In the genomic region with DNA sequence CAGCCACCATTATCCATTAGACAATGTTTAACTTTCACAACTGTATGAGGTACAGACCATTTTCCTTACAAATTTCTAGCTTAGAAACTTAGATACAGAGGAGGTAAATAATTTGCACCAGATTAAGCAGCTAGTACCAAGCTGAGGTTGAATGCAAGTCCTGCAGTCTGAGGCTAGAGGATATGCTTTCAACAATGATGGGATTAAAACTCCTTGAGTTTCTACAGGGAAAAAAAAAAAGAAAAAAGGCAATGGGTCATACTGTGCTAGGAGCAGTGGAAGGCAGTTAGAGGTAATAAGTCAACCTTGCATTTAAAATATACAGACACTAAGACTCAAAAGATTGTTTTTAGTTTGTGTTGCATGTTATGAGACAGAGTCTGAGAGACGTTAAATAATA, we compare ENCODE assay signal across 1 cellular context.
TF ChIP-seq lines count a peak whose summit lies in the region.

No MANE protein-coding gene starts in this region.

TF ChIP-seq in WTC11, 78 proteins besides CTCF, POLR2A, EP300 and RAD21 (continued from another document):
- TF ChIP-seq AFF4 (CRISPR knock-in tag; IDR thresholded peaks at IDR 0.05; ENCODE audit: borderline replicate concordance) = no peak
- no peak for TF ChIP-seq ZNF671 (CRISPR knock-in tag; IDR thresholded peaks at IDR 0.05)
- TF ChIP-seq ZNF416 (CRISPR knock-in tag; IDR thresholded peaks at IDR 0.05) = no peak
- TF ChIP-seq, protein P1, sequence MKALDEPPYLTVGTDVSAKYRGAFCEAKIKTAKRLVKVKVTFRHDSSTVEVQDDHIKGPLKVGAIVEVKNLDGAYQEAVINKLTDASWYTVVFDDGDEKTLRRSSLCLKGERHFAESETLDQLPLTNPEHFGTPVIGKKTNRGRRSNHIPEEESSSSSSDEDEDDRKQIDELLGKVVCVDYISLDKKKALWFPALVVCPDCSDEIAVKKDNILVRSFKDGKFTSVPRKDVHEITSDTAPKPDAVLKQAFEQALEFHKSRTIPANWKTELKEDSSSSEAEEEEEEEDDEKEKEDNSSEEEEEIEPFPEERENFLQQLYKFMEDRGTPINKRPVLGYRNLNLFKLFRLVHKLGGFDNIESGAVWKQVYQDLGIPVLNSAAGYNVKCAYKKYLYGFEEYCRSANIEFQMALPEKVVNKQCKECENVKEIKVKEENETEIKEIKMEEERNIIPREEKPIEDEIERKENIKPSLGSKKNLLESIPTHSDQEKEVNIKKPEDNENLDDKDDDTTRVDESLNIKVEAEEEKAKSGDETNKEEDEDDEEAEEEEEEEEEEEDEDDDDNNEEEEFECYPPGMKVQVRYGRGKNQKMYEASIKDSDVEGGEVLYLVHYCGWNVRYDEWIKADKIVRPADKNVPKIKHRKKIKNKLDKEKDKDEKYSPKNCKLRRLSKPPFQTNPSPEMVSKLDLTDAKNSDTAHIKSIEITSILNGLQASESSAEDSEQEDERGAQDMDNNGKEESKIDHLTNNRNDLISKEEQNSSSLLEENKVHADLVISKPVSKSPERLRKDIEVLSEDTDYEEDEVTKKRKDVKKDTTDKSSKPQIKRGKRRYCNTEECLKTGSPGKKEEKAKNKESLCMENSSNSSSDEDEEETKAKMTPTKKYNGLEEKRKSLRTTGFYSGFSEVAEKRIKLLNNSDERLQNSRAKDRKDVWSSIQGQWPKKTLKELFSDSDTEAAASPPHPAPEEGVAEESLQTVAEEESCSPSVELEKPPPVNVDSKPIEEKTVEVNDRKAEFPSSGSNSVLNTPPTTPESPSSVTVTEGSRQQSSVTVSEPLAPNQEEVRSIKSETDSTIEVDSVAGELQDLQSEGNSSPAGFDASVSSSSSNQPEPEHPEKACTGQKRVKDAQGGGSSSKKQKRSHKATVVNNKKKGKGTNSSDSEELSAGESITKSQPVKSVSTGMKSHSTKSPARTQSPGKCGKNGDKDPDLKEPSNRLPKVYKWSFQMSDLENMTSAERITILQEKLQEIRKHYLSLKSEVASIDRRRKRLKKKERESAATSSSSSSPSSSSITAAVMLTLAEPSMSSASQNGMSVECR (CRISPR knock-in tag; IDR thresholded peaks at IDR 0.05; ENCODE audit: borderline replicate concordance) = no peak
- no peak for TF ChIP-seq NFATC4 (CRISPR knock-in tag; IDR thresholded peaks at IDR 0.05)
TF ChIP-seq in WTC11: peak in this region for 0.
